1 cellular context compared by ENCODE assay signal in genomic region chr17:77393867-77394539, GRCh38.
TF ChIP-seq lines count a peak whose summit lies in the region.

No MANE protein-coding gene starts in this region.

TF ChIP-seq in A549, 52 proteins besides CTCF, POLR2A, EP300 and RAD21 (continued from another document):
- TF ChIP-seq REST (IDR thresholded peaks at IDR 0.05) (no peak), EHF (CRISPR knock-in tag; IDR thresholded peaks at IDR 0.05) (no peak), ZFP36 (IDR thresholded peaks at IDR 0.05; ENCODE audit: borderline replicate concordance, partially characterized antibody) (no peak), GATA3 (IDR thresholded peaks at IDR 0.05; ENCODE audit: borderline replicate concordance) (no peak), PHF8 (IDR thresholded peaks at IDR 0.05; ENCODE audit: borderline replicate concordance, low read depth) (no peak), SREBF2 (IDR thresholded peaks at IDR 0.05) (no peak), FOXS1 (CRISPR knock-in tag; IDR thresholded peaks at IDR 0.05) (no peak), BHLHE40 (IDR thresholded peaks at IDR 0.05; ENCODE audit: low read depth, low read length) (no peak), TP53 (CRISPR knock-in tag; IDR thresholded peaks at IDR 0.05) (no peak), JUN (IDR thresholded peaks at IDR 0.05) (no peak)
